ENCODE assay signal across 14 cellular contexts in the genomic region with DNA sequence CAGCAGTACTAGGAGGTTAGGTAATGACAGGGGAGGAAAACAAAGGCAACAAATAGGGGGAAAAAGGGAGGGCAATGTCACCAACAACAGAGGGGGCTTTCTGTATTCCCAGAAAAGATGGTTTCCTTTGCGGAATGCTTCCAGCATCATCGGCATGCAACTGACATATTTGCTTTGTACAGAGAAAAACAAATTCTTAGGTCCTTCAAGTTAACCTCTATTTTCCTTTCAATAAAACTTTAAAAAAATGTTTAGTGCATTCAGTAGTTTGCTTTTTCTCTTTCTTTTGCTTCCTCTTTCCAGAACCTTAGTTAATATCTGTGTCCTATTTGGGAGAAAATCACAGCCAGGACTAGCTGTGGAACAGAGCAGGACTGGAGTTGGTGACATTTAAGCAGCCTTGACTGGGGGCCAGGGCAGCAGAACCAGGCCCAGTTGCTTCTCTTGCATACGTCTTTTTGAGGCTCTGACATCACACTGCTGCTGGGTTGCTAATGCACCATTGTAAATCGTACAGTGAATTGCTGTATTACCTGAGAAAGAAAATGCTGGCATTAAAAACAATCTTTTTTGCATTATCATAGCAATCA.
A peak's percentile ranks its signal among the peaks of the same experiment; 100 is the strongest.
DNase-seq lines count a peak whose midpoint lies in the region; ATAC-seq lines count a peak whose summit lies in the region.
"Had no signal": no experiment of that assay in that cellular context is flagged by ENCODE, and none has a peak within 500 bp of the region (broad histone marks: within the 10 kb centered on the region; RNA-seq: fewer than 3 reads in every experiment).

No MANE protein-coding gene starts in this region.

- peaks cover 4% of the 10 kb centered on the region for H3K9me3 Mint-ChIP-seq in activated naive CD4-positive, alpha-beta T cell treated with anti-CD3 and anti-CD28 coated beads, Interleukin-2, amount 50 U/mL, for 24 hours
- H3K9me3 Mint-ChIP-seq: activated naive CD8-positive, alpha-beta T cell treated with anti-CD3 and anti-CD28 coated beads, Interleukin-2, amount 10 ng/mL, durations not matched to agents 7 days and 5 days had no signal

- no peak for DNase-seq in activated naive CD4-positive, alpha-beta T cell treated with anti-CD3 and anti-CD28 coated beads, Interleukin-2, amount 50 U/mL, for 16 hours
- peak; percentile 83 for DNase-seq in superior temporal gyrus (ENCODE audit: extremely low spot score)
- no peak for DNase-seq in kidney tubule cell (ENCODE audit: low spot score)
- DNase-seq: activated CD4-positive, alpha-beta T cell treated with anti-CD3 and anti-CD28 coated beads for 4 hours; activated naive CD8-positive, alpha-beta T cell treated with anti-CD3 and anti-CD28 coated beads, Interleukin-2, amount 10 ng/mL, durations not matched to agents 7 days and 5 days; AML-193; effector memory CD4-positive, alpha-beta T cell; heart left ventricle; NK-92 treated with Interleukin-12 subunit alpha and Interleukin-12 subunit beta, amount 100 ng/mL, for 24 hours had no signal

- no peaks in the 10 kb centered on the region for H3K4me1 Mint-ChIP-seq in activated naive CD4-positive, alpha-beta T cell treated with anti-CD3 and anti-CD28 coated beads, Interleukin-2, amount 50 U/mL, for 24 hours

- H3K27ac ChIP-seq in angular gyrus (ENCODE audit: low read depth, low read length) (peak overlapping the region; percentile 95), layer of hippocampus (ENCODE audit: low read depth, low read length) (peak overlapping the region; percentile 91)
- H3K27ac ChIP-seq: heart left ventricle had no signal

- H3K36me3 Mint-ChIP-seq in activated naive CD4-positive, alpha-beta T cell treated with anti-CD3 and anti-CD28 coated beads, Interleukin-2, amount 50 U/mL, for 24 hours = no peaks in the 10 kb centered on the region

- H3K27me3 Mint-ChIP-seq in activated naive CD4-positive, alpha-beta T cell treated with anti-CD3 and anti-CD28 coated beads, Interleukin-2, amount 50 U/mL, for 24 hours = peaks cover 31% of the 10 kb centered on the region

- ATAC-seq in HG03469 (IDR thresholded peaks at IDR 0.05; ENCODE audit: unreplicated experiment) = no peak
- ATAC-seq in HG02870 (IDR thresholded peaks at IDR 0.05; ENCODE audit: unreplicated experiment) = no peak

- no peaks in the 10 kb centered on the region for H3K27me3 ChIP-seq in layer of hippocampus (ENCODE audit: control insufficient read depth, insufficient read depth, low read length)

- peak overlapping the region; percentile 57 for H3K4me3 Mint-ChIP-seq in activated naive CD4-positive, alpha-beta T cell treated with anti-CD3 and anti-CD28 coated beads, Interleukin-2, amount 50 U/mL, for 24 hours

- no peak overlapping the region for H3K27ac Mint-ChIP-seq in activated naive CD4-positive, alpha-beta T cell treated with anti-CD3 and anti-CD28 coated beads, Interleukin-2, amount 50 U/mL, for 24 hours
- H3K27ac Mint-ChIP-seq: activated naive CD8-positive, alpha-beta T cell treated with anti-CD3 and anti-CD28 coated beads, Interleukin-2, amount 10 ng/mL, durations not matched to agents 7 days and 5 days had no signal
